In genomic region chr13:109160357-109160756, GRCh38 we compare ENCODE assay signal across 12 cellular contexts.
DNase-seq lines count a peak whose midpoint lies in the region; ATAC-seq and TF ChIP-seq lines count a peak whose summit lies in the region.
"Had no signal": no experiment of that assay in that cellular context is flagged by ENCODE, and none has a peak within 500 bp of the region (broad histone marks: within the 10 kb centered on the region; RNA-seq: fewer than 3 reads in every experiment).

No MANE protein-coding gene starts in this region.

- H3K36me3 Mint-ChIP-seq in activated T-helper 17 cell treated with anti-CD3 and anti-CD28 coated beads, Interleukin-2, amount 50 U/mL, for 72 hours (ENCODE audit: low read depth) = no peaks in the 10 kb centered on the region
- H3K36me3 Mint-ChIP-seq in endothelial cell (ENCODE audit: low read depth, unreplicated experiment) = no peaks in the 10 kb centered on the region

- no peak for TF ChIP-seq CTCF in endothelial cell (IDR thresholded peaks at IDR 0.05; ENCODE audit: unreplicated experiment)

- H3K9me3 Mint-ChIP-seq in activated T-helper 17 cell treated with anti-CD3 and anti-CD28 coated beads, Interleukin-2, amount 50 U/mL, for 72 hours = no peaks in the 10 kb centered on the region
- no peaks in the 10 kb centered on the region for H3K9me3 Mint-ChIP-seq in endothelial cell (ENCODE audit: unreplicated experiment)

- no peak for DNase-seq in NCI-H2227 (lab: John Stamatoyannopoulos, UW; ENCODE audit: unreplicated experiment)
- DNase-seq in amniotic stem cell (lab: John Stamatoyannopoulos, UW) = no peak
- no peak for DNase-seq in endothelial cell (ENCODE audit: low spot score)
- DNase-seq: activated T-cell treated with anti-CD3 and anti-CD28 coated beads, Interleukin-2, amount 50 U/mL, for 48 hours; brain microvascular endothelial cell; GM23248; RPMI8226 had no signal

- peaks cover 4% of the 10 kb centered on the region for H3K4me1 Mint-ChIP-seq in activated T-helper 17 cell treated with anti-CD3 and anti-CD28 coated beads, Interleukin-2, amount 50 U/mL, for 72 hours
- H3K4me1 Mint-ChIP-seq in endothelial cell (ENCODE audit: unreplicated experiment) = peaks cover 21% of the 10 kb centered on the region

- H3K27me3 Mint-ChIP-seq in activated T-helper 17 cell treated with anti-CD3 and anti-CD28 coated beads, Interleukin-2, amount 50 U/mL, for 72 hours = peaks cover 4% of the 10 kb centered on the region
- H3K27me3 Mint-ChIP-seq in endothelial cell (ENCODE audit: unreplicated experiment) = peaks cover 8% of the 10 kb centered on the region

- no peak overlapping the region for H3K4me3 Mint-ChIP-seq in activated T-helper 17 cell treated with anti-CD3 and anti-CD28 coated beads, Interleukin-2, amount 50 U/mL, for 72 hours
- no peak overlapping the region for H3K4me3 Mint-ChIP-seq in endothelial cell (ENCODE audit: unreplicated experiment)

- H3K27ac Mint-ChIP-seq in activated T-helper 17 cell treated with anti-CD3 and anti-CD28 coated beads, Interleukin-2, amount 50 U/mL, for 72 hours = no peak overlapping the region
- H3K27ac Mint-ChIP-seq in endothelial cell (ENCODE audit: unreplicated experiment) = no peak overlapping the region

- ATAC-seq in GM18499 (IDR thresholded peaks at IDR 0.05; ENCODE audit: insufficient read depth, unreplicated experiment) = peak; percentile 17
- peak; percentile 46 for ATAC-seq in GM19467 (IDR thresholded peaks at IDR 0.05; ENCODE audit: unreplicated experiment)
- ATAC-seq in HG02938 (IDR thresholded peaks at IDR 0.05; ENCODE audit: unreplicated experiment) = peak; percentile 35
- peak; percentile 42 for ATAC-seq in HG03571 (IDR thresholded peaks at IDR 0.05; ENCODE audit: unreplicated experiment)
- no peak for ATAC-seq in activated T-helper 17 cell treated with anti-CD3 and anti-CD28 coated beads, Interleukin-2, amount 50 U/mL, for 72 hours (replicated peaks)
